Comparison of ENCODE assay signal across 18 cellular contexts in the genomic region with DNA sequence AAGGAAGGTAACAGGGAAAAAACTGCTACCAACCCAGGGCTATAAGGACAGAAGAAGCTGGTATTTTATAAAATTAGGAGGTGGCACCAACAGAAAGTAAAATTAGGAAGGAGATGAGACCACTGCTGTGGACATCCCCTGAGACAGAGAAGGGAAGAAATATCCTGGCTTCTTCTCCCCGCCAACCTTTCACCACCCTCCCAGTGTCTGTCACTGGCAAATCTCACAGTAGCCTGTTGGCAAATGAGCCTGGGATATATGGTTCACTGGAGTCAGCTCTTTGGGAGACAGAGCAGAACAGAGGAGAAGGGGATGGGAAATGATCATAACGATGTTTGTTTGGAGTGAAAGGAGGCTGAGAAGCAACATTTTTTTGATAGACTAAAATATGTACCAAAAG.
DNase-seq lines count a peak whose midpoint lies in the region; TF ChIP-seq lines count a peak whose summit lies in the region.
"Had no signal": no experiment of that assay in that cellular context is flagged by ENCODE, and none has a peak within 500 bp of the region (broad histone marks: within the 10 kb centered on the region; RNA-seq: fewer than 3 reads in every experiment).

No MANE protein-coding gene starts in this region.

- in situ Hi-C loops in KBM-7 (cut with MboI; ENCODE audit: low pct_unique_long_range_greater_than_20kb, low sequenced_read_pairs) = no loop called here

- peaks cover 0 to 3% (median 0%) of the 10 kb centered on the region in 5 donors for H3K9me3 Mint-ChIP-seq in CD8-positive, alpha-beta memory T cell
- H3K9me3 Mint-ChIP-seq: CD14-positive monocyte; CD4-positive, alpha-beta T cell had no signal

- no peaks in the 10 kb centered on the region for H3K36me3 ChIP-seq in BE2C
- H3K36me3 ChIP-seq in CD8-positive, alpha-beta memory T cell (ENCODE audit: insufficient read depth, low read length) = no peaks in the 10 kb centered on the region
- H3K36me3 ChIP-seq: BLaER1 treated with 17β-estradiol and CSF1 and Interleukin-3, amounts not matched to agents 10 nM and 100 nM; HAP-1 had no signal

- peak overlapping the region; percentile 15; the same call in 1 of the 2 replicates for H3K4me3 ChIP-seq in BE2C (ENCODE audit: low read depth, low read length)
- no peak overlapping the region for H3K4me3 ChIP-seq in CD8-positive, alpha-beta memory T cell (ENCODE audit: low read length)
- H3K4me3 ChIP-seq: BLaER1 treated with 17β-estradiol and CSF1 and Interleukin-3, amounts not matched to agents 10 nM and 100 nM; HAP-1 had no signal

- CTCF ChIA-PET in CD8-positive, alpha-beta memory T cell (lab: Charles Lee) = no interaction called here

- no peaks in the 10 kb centered on the region for H3K27me3 ChIP-seq in BE2C
- no peaks in the 10 kb centered on the region for H3K27me3 ChIP-seq in CD8-positive, alpha-beta memory T cell (ENCODE audit: insufficient read depth, low read length, poor library complexity, severe bottlenecking)
- H3K27me3 ChIP-seq: BLaER1 treated with 17β-estradiol and CSF1 and Interleukin-3, amounts not matched to agents 10 nM and 100 nM had no signal

- peaks cover 4% of the 10 kb centered on the region; the same call in 1 of the 2 replicates for H3K4me1 ChIP-seq in BE2C
- H3K4me1 ChIP-seq in CD8-positive, alpha-beta memory T cell (ENCODE audit: insufficient read depth, low read length) = no peaks in the 10 kb centered on the region
- H3K4me1 ChIP-seq: BLaER1 treated with 17β-estradiol and CSF1 and Interleukin-3, amounts not matched to agents 10 nM and 100 nM had no signal

- H3K27me3 Mint-ChIP-seq in CD8-positive, alpha-beta memory T cell = no peaks in the 10 kb centered on the region
- H3K27me3 Mint-ChIP-seq: B cell; CD4-positive, alpha-beta T cell had no signal

- no peak overlapping the region for H3K4me3 Mint-ChIP-seq in CD8-positive, alpha-beta memory T cell
- H3K4me3 Mint-ChIP-seq: B cell; CD4-positive, alpha-beta T cell had no signal

- DNase-seq in NCI-H82 (lab: John Stamatoyannopoulos, UW) (peak; percentile 2), NCI-H82 treated with DMSO at 0.1 percent for 48 hours (lab: John Stamatoyannopoulos, UW; ENCODE audit: unreplicated experiment) (no peak), BE2C (peak; percentile 61), SK-N-DZ (ENCODE audit: low spot score) (peak; percentile 38), KBM-7 (no peak)
- no peak for DNase-seq in CD8-positive, alpha-beta memory T cell
- DNase-seq: Calu3; CD4-positive, alpha-beta T cell; COR-L47; DMS53; DMS79 treated with DMSO at 0.1 percent for 48 hours; GF-D8; GOT3 had no signal

- POLR2A ChIA-PET in CD8-positive, alpha-beta memory T cell (lab: Charles Lee) = no interaction called here

- no peak for TF ChIP-seq CTCF in BE2C (IDR thresholded peaks at IDR 0.05; ENCODE audit: low read depth, low read length)

- no peak overlapping the region for H3K27ac Mint-ChIP-seq in CD8-positive, alpha-beta memory T cell
- H3K27ac Mint-ChIP-seq: B cell; CD14-positive monocyte; CD4-positive, alpha-beta T cell had no signal

- no peaks in the 10 kb centered on the region for H3K36me3 Mint-ChIP-seq in CD8-positive, alpha-beta memory T cell
- H3K36me3 Mint-ChIP-seq: CD14-positive monocyte had no signal

- no peak overlapping the region for H3K27ac ChIP-seq in CD8-positive, alpha-beta memory T cell (ENCODE audit: low read depth, low read length)
- H3K27ac ChIP-seq: 22Rv1; BLaER1 treated with 17β-estradiol and CSF1 and Interleukin-3, amounts not matched to agents 10 nM and 100 nM had no signal

- H3K4me1 Mint-ChIP-seq in CD8-positive, alpha-beta memory T cell = no peaks in the 10 kb centered on the region
- H3K4me1 Mint-ChIP-seq: B cell, CD14-positive monocyte had no signal

- no peaks in the 10 kb centered on the region for H3K9me3 ChIP-seq in BE2C
- no peaks in the 10 kb centered on the region for H3K9me3 ChIP-seq in CD8-positive, alpha-beta memory T cell (ENCODE audit: low read length)
- H3K9me3 ChIP-seq: BLaER1 treated with 17β-estradiol and CSF1 and Interleukin-3, amounts not matched to agents 10 nM and 100 nM; HAP-1 had no signal

Comparison
In these comparisons a context has a peak if more than half of its experiments do, and no peak if none do; other contexts are left out.
1. DNase-seq: peak in NCI-H82 (single experiment), BE2C (single experiment) and SK-N-DZ (single experiment); none in NCI-H82 treated with DMSO at 0.1 percent for 48 hours (single experiment), CD8-positive, alpha-beta memory T cell (0 of 5) and KBM-7 (single experiment).